ENCODE assay signal across 1 cellular context in the genomic region with DNA sequence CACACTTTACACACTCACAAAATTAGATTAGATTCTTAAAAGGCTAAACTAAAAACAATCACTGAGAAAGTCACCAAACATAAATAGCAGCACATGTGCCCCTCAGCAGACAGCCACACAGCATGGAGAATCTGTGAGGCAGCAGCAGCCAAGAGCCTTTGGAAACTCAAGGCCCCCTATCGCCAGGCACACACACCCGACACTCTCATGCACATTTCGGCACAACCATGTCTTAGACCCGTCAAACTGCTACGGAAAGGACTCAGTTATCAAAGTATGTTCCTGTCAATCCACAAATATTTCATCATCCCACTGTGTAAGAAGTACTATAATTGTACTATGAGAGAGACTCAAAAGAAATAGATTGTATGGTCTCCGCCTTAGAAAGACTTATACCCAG.
TF ChIP-seq lines count a peak whose summit lies in the region.

No MANE protein-coding gene starts in this region.

TF ChIP-seq in WTC11, 78 proteins besides CTCF, POLR2A, EP300 and RAD21 (continued from another document):
- TF ChIP-seq, protein P1, sequence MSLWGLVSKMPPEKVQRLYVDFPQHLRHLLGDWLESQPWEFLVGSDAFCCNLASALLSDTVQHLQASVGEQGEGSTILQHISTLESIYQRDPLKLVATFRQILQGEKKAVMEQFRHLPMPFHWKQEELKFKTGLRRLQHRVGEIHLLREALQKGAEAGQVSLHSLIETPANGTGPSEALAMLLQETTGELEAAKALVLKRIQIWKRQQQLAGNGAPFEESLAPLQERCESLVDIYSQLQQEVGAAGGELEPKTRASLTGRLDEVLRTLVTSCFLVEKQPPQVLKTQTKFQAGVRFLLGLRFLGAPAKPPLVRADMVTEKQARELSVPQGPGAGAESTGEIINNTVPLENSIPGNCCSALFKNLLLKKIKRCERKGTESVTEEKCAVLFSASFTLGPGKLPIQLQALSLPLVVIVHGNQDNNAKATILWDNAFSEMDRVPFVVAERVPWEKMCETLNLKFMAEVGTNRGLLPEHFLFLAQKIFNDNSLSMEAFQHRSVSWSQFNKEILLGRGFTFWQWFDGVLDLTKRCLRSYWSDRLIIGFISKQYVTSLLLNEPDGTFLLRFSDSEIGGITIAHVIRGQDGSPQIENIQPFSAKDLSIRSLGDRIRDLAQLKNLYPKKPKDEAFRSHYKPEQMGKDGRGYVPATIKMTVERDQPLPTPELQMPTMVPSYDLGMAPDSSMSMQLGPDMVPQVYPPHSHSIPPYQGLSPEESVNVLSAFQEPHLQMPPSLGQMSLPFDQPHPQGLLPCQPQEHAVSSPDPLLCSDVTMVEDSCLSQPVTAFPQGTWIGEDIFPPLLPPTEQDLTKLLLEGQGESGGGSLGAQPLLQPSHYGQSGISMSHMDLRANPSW (CRISPR knock-in tag; conservative IDR thresholded peaks at IDR 0.05; ENCODE audit: low read depth), result no peak
- no peak for TF ChIP-seq JAZF1 (CRISPR knock-in tag; IDR thresholded peaks at IDR 0.05)
- TF ChIP-seq MYBL2 (CRISPR knock-in tag; IDR thresholded peaks at IDR 0.05), result no peak
- TF ChIP-seq ZNF671 (CRISPR knock-in tag; IDR thresholded peaks at IDR 0.05), result no peak
- no peak for TF ChIP-seq NR3C1 (CRISPR knock-in tag; conservative IDR thresholded peaks at IDR 0.05; ENCODE audit: low read depth)
- no peak for TF ChIP-seq OVOL2 (CRISPR knock-in tag; IDR thresholded peaks at IDR 0.05; ENCODE audit: borderline replicate concordance)
- TF ChIP-seq, protein P2, sequence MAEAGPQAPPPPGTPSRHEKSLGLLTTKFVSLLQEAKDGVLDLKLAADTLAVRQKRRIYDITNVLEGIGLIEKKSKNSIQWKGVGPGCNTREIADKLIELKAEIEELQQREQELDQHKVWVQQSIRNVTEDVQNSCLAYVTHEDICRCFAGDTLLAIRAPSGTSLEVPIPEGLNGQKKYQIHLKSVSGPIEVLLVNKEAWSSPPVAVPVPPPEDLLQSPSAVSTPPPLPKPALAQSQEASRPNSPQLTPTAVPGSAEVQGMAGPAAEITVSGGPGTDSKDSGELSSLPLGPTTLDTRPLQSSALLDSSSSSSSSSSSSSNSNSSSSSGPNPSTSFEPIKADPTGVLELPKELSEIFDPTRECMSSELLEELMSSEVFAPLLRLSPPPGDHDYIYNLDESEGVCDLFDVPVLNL (CRISPR knock-in tag; IDR thresholded peaks at IDR 0.05; ENCODE audit: borderline replicate concordance, low read depth), result no peak
- TF ChIP-seq, protein P3, sequence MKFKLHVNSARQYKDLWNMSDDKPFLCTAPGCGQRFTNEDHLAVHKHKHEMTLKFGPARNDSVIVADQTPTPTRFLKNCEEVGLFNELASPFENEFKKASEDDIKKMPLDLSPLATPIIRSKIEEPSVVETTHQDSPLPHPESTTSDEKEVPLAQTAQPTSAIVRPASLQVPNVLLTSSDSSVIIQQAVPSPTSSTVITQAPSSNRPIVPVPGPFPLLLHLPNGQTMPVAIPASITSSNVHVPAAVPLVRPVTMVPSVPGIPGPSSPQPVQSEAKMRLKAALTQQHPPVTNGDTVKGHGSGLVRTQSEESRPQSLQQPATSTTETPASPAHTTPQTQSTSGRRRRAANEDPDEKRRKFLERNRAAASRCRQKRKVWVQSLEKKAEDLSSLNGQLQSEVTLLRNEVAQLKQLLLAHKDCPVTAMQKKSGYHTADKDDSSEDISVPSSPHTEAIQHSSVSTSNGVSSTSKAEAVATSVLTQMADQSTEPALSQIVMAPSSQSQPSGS (CRISPR knock-in tag; IDR thresholded peaks at IDR 0.05; ENCODE audit: borderline replicate concordance, low read depth), result no peak
- no peak for TF ChIP-seq ZNF232 (CRISPR knock-in tag; IDR thresholded peaks at IDR 0.05)
- TF ChIP-seq, protein P4, sequence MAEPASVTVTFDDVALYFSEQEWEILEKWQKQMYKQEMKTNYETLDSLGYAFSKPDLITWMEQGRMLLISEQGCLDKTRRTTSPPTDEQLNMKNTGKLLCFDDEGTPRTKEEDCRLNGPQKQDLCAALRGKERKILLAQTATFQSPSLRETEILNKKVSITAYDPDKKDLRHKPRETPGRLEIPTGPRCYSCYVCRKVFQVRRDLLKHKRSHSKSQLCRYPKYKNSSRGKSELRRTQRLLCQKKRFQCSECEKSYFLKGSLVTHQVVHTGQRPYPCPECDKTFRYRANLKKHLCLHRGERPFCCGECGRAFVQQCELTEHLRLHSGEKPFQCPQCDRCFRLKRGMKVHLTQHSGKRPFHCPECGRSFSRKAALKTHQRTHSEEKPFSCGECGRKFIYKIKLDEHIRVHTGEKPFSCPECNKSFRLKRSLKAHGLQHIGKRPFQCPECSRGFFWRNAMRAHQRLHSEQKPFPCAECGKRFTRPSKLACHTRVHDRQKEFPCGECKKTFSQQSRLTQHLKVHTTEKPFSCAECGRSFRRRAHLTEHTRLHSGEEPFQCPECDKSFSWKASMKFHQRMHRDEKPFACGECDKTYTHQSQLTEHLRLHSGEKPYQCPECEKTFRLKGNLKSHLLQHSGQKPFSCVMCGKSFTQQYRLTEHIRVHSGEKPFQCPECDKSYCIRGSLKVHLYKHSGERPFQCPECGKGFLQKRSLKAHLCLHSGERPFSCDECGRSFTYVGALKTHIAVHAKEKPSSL (CRISPR knock-in tag; conservative IDR thresholded peaks at IDR 0.05), result no peak
- TF ChIP-seq TEAD4 (CRISPR knock-in tag; IDR thresholded peaks at IDR 0.05), result no peak
